In genomic region chr1:86906419-86906818, GRCh38 we compare ENCODE assay signal across 1 cellular context.
TF ChIP-seq lines count a peak whose summit lies in the region.

No MANE protein-coding gene starts in this region.

TF ChIP-seq in GM23338, 12 proteins besides CTCF, POLR2A, EP300 and RAD21 (continued from another document):
- TF ChIP-seq CREB1 (CRISPR knock-in tag; IDR thresholded peaks at IDR 0.05; ENCODE audit: low read depth), result no peak
- TF ChIP-seq JUNB (IDR thresholded peaks at IDR 0.05; ENCODE audit: unreplicated experiment), result no peak
- no peak for TF ChIP-seq REST (IDR thresholded peaks at IDR 0.05; ENCODE audit: unreplicated experiment)
- no peak for TF ChIP-seq STAT1 (IDR thresholded peaks at IDR 0.05; ENCODE audit: unreplicated experiment)
- TF ChIP-seq ZNF114 (CRISPR knock-in tag; IDR thresholded peaks at IDR 0.05), result no peak
- TF ChIP-seq ZNF462 (CRISPR knock-in tag; IDR thresholded peaks at IDR 0.05), result no peak
